In the genomic region with DNA sequence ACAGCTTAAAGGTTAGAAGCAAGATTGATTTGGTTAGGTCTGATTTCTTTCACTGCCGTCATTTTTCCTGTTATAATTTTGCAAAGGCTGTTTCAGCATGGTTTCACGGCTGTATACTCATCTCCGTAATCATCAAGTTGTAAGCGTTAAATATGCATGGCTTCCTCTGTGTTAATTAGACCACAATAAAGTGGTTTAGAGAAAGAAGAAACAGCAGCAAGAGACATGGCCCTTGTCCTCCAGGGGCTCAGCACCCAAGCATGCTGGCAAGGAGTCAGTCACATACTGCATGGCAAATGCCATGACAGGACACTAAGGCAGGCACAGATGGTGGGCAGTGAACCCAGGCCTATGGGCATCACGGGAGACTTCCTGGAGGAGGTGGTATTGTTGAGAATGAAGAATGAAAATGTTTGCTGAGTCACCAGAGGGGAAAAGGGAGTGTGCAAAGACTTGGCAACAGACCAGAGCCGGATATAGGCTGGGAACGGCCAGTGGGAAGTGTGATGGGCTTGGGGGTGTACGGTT, we compare ENCODE assay signal across 1 cellular context.
TF ChIP-seq lines count a peak whose summit lies in the region.

No MANE protein-coding gene starts in this region.

TF ChIP-seq in K562, 482 proteins besides CTCF, POLR2A, EP300 and RAD21 (continued from another document and continues in another):
- TF ChIP-seq, protein P1, sequence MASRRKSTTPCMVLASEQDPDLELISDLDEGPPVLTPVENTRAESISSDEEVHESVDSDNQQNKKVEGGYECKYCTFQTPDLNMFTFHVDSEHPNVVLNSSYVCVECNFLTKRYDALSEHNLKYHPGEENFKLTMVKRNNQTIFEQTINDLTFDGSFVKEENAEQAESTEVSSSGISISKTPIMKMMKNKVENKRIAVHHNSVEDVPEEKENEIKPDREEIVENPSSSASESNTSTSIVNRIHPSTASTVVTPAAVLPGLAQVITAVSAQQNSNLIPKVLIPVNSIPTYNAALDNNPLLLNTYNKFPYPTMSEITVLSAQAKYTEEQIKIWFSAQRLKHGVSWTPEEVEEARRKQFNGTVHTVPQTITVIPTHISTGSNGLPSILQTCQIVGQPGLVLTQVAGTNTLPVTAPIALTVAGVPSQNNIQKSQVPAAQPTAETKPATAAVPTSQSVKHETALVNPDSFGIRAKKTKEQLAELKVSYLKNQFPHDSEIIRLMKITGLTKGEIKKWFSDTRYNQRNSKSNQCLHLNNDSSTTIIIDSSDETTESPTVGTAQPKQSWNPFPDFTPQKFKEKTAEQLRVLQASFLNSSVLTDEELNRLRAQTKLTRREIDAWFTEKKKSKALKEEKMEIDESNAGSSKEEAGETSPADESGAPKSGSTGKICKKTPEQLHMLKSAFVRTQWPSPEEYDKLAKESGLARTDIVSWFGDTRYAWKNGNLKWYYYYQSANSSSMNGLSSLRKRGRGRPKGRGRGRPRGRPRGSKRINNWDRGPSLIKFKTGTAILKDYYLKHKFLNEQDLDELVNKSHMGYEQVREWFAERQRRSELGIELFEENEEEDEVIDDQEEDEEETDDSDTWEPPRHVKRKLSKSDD (conservative IDR thresholded peaks at IDR 0.05; ENCODE audit: low read length) = no peak
- TF ChIP-seq FOSL1 (tag; conservative IDR thresholded peaks at IDR 0.05) = no peak
- no peak for TF ChIP-seq GTF2E2 (tag; IDR thresholded peaks at IDR 0.05)
- TF ChIP-seq, protein P2, sequence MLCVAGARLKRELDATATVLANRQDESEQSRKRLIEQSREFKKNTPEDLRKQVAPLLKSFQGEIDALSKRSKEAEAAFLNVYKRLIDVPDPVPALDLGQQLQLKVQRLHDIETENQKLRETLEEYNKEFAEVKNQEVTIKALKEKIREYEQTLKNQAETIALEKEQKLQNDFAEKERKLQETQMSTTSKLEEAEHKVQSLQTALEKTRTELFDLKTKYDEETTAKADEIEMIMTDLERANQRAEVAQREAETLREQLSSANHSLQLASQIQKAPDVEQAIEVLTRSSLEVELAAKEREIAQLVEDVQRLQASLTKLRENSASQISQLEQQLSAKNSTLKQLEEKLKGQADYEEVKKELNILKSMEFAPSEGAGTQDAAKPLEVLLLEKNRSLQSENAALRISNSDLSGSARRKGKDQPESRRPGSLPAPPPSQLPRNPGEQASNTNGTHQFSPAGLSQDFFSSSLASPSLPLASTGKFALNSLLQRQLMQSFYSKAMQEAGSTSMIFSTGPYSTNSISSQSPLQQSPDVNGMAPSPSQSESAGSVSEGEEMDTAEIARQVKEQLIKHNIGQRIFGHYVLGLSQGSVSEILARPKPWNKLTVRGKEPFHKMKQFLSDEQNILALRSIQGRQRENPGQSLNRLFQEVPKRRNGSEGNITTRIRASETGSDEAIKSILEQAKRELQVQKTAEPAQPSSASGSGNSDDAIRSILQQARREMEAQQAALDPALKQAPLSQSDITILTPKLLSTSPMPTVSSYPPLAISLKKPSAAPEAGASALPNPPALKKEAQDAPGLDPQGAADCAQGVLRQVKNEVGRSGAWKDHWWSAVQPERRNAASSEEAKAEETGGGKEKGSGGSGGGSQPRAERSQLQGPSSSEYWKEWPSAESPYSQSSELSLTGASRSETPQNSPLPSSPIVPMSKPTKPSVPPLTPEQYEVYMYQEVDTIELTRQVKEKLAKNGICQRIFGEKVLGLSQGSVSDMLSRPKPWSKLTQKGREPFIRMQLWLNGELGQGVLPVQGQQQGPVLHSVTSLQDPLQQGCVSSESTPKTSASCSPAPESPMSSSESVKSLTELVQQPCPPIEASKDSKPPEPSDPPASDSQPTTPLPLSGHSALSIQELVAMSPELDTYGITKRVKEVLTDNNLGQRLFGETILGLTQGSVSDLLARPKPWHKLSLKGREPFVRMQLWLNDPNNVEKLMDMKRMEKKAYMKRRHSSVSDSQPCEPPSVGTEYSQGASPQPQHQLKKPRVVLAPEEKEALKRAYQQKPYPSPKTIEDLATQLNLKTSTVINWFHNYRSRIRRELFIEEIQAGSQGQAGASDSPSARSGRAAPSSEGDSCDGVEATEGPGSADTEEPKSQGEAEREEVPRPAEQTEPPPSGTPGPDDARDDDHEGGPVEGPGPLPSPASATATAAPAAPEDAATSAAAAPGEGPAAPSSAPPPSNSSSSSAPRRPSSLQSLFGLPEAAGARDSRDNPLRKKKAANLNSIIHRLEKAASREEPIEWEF (CRISPR knock-in tag; IDR thresholded peaks at IDR 0.05) = no peak
- no peak for TF ChIP-seq ZNF444 (CRISPR knock-in tag; IDR thresholded peaks at IDR 0.05)
- TF ChIP-seq FOXA3 (CRISPR knock-in tag; conservative IDR thresholded peaks at IDR 0.05 in 1 of 2, IDR thresholded peaks at IDR 0.05 in 1 of 2) = no peak
- TF ChIP-seq CBX5 (IDR thresholded peaks at IDR 0.05; ENCODE audit: borderline replicate concordance, low read depth) = no peak
- TF ChIP-seq, protein P3, sequence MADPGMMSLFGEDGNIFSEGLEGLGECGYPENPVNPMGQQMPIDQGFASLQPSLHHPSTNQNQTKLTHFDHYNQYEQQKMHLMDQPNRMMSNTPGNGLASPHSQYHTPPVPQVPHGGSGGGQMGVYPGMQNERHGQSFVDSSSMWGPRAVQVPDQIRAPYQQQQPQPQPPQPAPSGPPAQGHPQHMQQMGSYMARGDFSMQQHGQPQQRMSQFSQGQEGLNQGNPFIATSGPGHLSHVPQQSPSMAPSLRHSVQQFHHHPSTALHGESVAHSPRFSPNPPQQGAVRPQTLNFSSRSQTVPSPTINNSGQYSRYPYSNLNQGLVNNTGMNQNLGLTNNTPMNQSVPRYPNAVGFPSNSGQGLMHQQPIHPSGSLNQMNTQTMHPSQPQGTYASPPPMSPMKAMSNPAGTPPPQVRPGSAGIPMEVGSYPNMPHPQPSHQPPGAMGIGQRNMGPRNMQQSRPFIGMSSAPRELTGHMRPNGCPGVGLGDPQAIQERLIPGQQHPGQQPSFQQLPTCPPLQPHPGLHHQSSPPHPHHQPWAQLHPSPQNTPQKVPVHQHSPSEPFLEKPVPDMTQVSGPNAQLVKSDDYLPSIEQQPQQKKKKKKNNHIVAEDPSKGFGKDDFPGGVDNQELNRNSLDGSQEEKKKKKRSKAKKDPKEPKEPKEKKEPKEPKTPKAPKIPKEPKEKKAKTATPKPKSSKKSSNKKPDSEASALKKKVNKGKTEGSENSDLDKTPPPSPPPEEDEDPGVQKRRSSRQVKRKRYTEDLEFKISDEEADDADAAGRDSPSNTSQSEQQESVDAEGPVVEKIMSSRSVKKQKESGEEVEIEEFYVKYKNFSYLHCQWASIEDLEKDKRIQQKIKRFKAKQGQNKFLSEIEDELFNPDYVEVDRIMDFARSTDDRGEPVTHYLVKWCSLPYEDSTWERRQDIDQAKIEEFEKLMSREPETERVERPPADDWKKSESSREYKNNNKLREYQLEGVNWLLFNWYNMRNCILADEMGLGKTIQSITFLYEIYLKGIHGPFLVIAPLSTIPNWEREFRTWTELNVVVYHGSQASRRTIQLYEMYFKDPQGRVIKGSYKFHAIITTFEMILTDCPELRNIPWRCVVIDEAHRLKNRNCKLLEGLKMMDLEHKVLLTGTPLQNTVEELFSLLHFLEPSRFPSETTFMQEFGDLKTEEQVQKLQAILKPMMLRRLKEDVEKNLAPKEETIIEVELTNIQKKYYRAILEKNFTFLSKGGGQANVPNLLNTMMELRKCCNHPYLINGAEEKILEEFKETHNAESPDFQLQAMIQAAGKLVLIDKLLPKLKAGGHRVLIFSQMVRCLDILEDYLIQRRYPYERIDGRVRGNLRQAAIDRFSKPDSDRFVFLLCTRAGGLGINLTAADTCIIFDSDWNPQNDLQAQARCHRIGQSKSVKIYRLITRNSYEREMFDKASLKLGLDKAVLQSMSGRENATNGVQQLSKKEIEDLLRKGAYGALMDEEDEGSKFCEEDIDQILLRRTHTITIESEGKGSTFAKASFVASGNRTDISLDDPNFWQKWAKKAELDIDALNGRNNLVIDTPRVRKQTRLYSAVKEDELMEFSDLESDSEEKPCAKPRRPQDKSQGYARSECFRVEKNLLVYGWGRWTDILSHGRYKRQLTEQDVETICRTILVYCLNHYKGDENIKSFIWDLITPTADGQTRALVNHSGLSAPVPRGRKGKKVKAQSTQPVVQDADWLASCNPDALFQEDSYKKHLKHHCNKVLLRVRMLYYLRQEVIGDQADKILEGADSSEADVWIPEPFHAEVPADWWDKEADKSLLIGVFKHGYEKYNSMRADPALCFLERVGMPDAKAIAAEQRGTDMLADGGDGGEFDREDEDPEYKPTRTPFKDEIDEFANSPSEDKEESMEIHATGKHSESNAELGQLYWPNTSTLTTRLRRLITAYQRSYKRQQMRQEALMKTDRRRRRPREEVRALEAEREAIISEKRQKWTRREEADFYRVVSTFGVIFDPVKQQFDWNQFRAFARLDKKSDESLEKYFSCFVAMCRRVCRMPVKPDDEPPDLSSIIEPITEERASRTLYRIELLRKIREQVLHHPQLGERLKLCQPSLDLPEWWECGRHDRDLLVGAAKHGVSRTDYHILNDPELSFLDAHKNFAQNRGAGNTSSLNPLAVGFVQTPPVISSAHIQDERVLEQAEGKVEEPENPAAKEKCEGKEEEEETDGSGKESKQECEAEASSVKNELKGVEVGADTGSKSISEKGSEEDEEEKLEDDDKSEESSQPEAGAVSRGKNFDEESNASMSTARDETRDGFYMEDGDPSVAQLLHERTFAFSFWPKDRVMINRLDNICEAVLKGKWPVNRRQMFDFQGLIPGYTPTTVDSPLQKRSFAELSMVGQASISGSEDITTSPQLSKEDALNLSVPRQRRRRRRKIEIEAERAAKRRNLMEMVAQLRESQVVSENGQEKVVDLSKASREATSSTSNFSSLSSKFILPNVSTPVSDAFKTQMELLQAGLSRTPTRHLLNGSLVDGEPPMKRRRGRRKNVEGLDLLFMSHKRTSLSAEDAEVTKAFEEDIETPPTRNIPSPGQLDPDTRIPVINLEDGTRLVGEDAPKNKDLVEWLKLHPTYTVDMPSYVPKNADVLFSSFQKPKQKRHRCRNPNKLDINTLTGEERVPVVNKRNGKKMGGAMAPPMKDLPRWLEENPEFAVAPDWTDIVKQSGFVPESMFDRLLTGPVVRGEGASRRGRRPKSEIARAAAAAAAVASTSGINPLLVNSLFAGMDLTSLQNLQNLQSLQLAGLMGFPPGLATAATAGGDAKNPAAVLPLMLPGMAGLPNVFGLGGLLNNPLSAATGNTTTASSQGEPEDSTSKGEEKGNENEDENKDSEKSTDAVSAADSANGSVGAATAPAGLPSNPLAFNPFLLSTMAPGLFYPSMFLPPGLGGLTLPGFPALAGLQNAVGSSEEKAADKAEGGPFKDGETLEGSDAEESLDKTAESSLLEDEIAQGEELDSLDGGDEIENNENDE (IDR thresholded peaks at IDR 0.05; ENCODE audit: low read depth, low read length) = no peak
- no peak for TF ChIP-seq PHF20 (IDR thresholded peaks at IDR 0.05; ENCODE audit: partially characterized antibody)
- no peak for TF ChIP-seq HDGF (IDR thresholded peaks at IDR 0.05)
- TF ChIP-seq, protein P4, sequence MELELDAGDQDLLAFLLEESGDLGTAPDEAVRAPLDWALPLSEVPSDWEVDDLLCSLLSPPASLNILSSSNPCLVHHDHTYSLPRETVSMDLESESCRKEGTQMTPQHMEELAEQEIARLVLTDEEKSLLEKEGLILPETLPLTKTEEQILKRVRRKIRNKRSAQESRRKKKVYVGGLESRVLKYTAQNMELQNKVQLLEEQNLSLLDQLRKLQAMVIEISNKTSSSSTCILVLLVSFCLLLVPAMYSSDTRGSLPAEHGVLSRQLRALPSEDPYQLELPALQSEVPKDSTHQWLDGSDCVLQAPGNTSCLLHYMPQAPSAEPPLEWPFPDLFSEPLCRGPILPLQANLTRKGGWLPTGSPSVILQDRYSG (tag; conservative IDR thresholded peaks at IDR 0.05; ENCODE audit: low read depth) = no peak
- TF ChIP-seq KDM4B (IDR thresholded peaks at IDR 0.05; ENCODE audit: borderline replicate concordance in 2 of 2, low read depth in 1 of 2) = no peak
- TF ChIP-seq GABPB2 (CRISPR knock-in tag; conservative IDR thresholded peaks at IDR 0.05) = no peak
- TF ChIP-seq EP400 (IDR thresholded peaks at IDR 0.05) = no peak
- TF ChIP-seq RFX5 (IDR thresholded peaks at IDR 0.05; ENCODE audit: low read depth, low read length) = no peak
- TF ChIP-seq, protein P5, sequence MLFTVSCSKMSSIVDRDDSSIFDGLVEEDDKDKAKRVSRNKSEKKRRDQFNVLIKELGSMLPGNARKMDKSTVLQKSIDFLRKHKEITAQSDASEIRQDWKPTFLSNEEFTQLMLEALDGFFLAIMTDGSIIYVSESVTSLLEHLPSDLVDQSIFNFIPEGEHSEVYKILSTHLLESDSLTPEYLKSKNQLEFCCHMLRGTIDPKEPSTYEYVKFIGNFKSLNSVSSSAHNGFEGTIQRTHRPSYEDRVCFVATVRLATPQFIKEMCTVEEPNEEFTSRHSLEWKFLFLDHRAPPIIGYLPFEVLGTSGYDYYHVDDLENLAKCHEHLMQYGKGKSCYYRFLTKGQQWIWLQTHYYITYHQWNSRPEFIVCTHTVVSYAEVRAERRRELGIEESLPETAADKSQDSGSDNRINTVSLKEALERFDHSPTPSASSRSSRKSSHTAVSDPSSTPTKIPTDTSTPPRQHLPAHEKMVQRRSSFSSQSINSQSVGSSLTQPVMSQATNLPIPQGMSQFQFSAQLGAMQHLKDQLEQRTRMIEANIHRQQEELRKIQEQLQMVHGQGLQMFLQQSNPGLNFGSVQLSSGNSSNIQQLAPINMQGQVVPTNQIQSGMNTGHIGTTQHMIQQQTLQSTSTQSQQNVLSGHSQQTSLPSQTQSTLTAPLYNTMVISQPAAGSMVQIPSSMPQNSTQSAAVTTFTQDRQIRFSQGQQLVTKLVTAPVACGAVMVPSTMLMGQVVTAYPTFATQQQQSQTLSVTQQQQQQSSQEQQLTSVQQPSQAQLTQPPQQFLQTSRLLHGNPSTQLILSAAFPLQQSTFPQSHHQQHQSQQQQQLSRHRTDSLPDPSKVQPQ (CRISPR knock-in tag; IDR thresholded peaks at IDR 0.05; ENCODE audit: borderline replicate concordance) = no peak
- TF ChIP-seq, protein P6, sequence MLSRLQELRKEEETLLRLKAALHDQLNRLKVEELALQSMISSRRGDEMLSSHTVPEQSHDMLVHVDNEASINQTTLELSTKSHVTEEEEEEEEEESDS (CRISPR knock-in tag; IDR thresholded peaks at IDR 0.05) = no peak
- TF ChIP-seq RFX7 (CRISPR knock-in tag; IDR thresholded peaks at IDR 0.05) = no peak
- TF ChIP-seq ZBED1 (IDR thresholded peaks at IDR 0.05) = no peak
- TF ChIP-seq NRF1 (conservative IDR thresholded peaks at IDR 0.05 in 1 of 2, IDR thresholded peaks at IDR 0.05 in 1 of 2) = no peak
- TF ChIP-seq, protein P7, sequence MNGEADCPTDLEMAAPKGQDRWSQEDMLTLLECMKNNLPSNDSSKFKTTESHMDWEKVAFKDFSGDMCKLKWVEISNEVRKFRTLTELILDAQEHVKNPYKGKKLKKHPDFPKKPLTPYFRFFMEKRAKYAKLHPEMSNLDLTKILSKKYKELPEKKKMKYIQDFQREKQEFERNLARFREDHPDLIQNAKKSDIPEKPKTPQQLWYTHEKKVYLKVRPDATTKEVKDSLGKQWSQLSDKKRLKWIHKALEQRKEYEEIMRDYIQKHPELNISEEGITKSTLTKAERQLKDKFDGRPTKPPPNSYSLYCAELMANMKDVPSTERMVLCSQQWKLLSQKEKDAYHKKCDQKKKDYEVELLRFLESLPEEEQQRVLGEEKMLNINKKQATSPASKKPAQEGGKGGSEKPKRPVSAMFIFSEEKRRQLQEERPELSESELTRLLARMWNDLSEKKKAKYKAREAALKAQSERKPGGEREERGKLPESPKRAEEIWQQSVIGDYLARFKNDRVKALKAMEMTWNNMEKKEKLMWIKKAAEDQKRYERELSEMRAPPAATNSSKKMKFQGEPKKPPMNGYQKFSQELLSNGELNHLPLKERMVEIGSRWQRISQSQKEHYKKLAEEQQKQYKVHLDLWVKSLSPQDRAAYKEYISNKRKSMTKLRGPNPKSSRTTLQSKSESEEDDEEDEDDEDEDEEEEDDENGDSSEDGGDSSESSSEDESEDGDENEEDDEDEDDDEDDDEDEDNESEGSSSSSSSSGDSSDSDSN (IDR thresholded peaks at IDR 0.05; ENCODE audit: borderline replicate concordance in 1 of 2, low read depth in 2 of 2, low read length in 2 of 2) = no peak
